ENCODE assay signal across 17 cellular contexts in genomic region chr19:46481187-46481586, GRCh38. TPM values are rescaled to one million over a fixed set of nuclear protein-coding genes. Genes with fewer than 3 reads are reported as not detected.
DNase-seq lines count a peak whose midpoint lies in the region; ATAC-seq and TF ChIP-seq lines count a peak whose summit lies in the region.
"Had no signal": no experiment of that assay in that cellular context is flagged by ENCODE, and none has a peak within 500 bp of the region (broad histone marks: within the 10 kb centered on the region; RNA-seq: fewer than 3 reads in every experiment).

No MANE protein-coding gene starts in this region.

- DNase-seq in NCI-H2171 treated with DMSO at 0.1 percent for 48 hours (lab: John Stamatoyannopoulos, UW) (peak; percentile 45), NCI-H2171 (lab: John Stamatoyannopoulos, UW) (no peak), heart left ventricle (no peak), ovary (peak in 1 of 5 donors; percentile 47), aorta (peak in 1 of 2 donors; percentile 53), ACHN (no peak)
- DNase-seq in activated effector memory CD4-positive, alpha-beta T cell treated with Interleukin-2 at 50 U/mL for 16 hours = no peak
- DNase-seq in activated CD4-positive, alpha-beta T cell treated with anti-CD3 and anti-CD28 coated beads, Interleukin-2, amount 50 U/mL, for 48 hours = no peak
- DNase-seq: activated B cell treated with CpG ODN at 0.5 μM for 24 hours; activated T-cell treated with anti-CD3 and anti-CD28 coated beads, Interleukin-2, amount 50 U/mL, for 4 hours; central memory CD4-positive, alpha-beta T cell; DMS153; glutamatergic neuron; NCI-H446 treated with DMSO at 0.1 percent for 48 hours had no signal

- peaks cover 0 to 6% (median 0%) of the 10 kb centered on the region in 9 donors for H3K27me3 ChIP-seq in heart left ventricle
- no peaks in the 10 kb centered on the region for H3K27me3 ChIP-seq in ovary
- no peaks in the 10 kb centered on the region for H3K27me3 ChIP-seq in aorta (ENCODE audit: control insufficient read depth in 1 of 2, insufficient read depth in 2 of 2, low read length in 1 of 2)

- intact Hi-C loops in heart left ventricle (cut with DNase I) = loop anchor here in 1 of 10 donors (10.0 kb wide), 1 partner anchor 196 kb away; no protein-coding TSS in a partner anchor
- intact Hi-C loops in ovary (cut with DNase I) = loop anchor here in 1 of 4 donors (10.0 kb wide), 1 partner anchor 1756 kb away; no protein-coding TSS in a partner anchor
- intact Hi-C loops in aorta (cut with DNase I) = loop anchor here in 1 of 2 donors (5.0 kb wide), 1 partner anchor 34 kb away; no protein-coding TSS in a partner anchor

- H3K27ac ChIP-seq in heart left ventricle = peak overlapping the region; percentile 16 to 81 (median 62)
- peak overlapping the region; percentile 65 to 79 for H3K27ac ChIP-seq in ovary
- H3K27ac ChIP-seq in aorta (ENCODE audit: low read depth in 1 of 2, low read length in 2 of 2) = peak overlapping the region in 1 of 2 donors; percentile 91

- WGBS in heart left ventricle, 4 donors = 60 to 71% (median 69%) methylated on average over 9 of the region's 9 CpGs
- WGBS in ovary, 3 donors = 10 to 14% (median 10%) methylated on average over 9 of the region's 9 CpGs
- WGBS in aorta, 2 donors = 3 to 6% methylated on average over 9 of the region's 9 CpGs

- TF ChIP-seq POLR2A in heart left ventricle (IDR thresholded peaks at IDR 0.05) (no peak), ovary (IDR thresholded peaks at IDR 0.05) (no peak)

- H3K4me1 ChIP-seq in heart left ventricle = peaks cover 0 to 11% (median 2%) of the 10 kb centered on the region in 12 donors
- no peaks in the 10 kb centered on the region for H3K4me1 ChIP-seq in ovary (ENCODE audit: insufficient read depth)
- no peaks in the 10 kb centered on the region for H3K4me1 ChIP-seq in aorta (ENCODE audit: control insufficient read depth in 1 of 2, insufficient read depth in 2 of 2, low read length in 2 of 2)

- peak in 2 of 4 donors; percentile 49 to 70 for ATAC-seq in heart left ventricle
- peak; percentile 67 for ATAC-seq in aorta (ENCODE audit: low FRiP score)
- ATAC-seq: activated T-cell treated with anti-CD3 and anti-CD28 coated beads, Interleukin-2, amount 50 U/mL, for 4 hours had no signal

- H3K9me3 ChIP-seq in heart left ventricle (no peaks in the 10 kb centered on the region), ovary (no peaks in the 10 kb centered on the region), aorta (ENCODE audit: control insufficient read depth, low read length) (no peaks in the 10 kb centered on the region)

- H3K4me3 ChIP-seq in heart left ventricle (peak overlapping the region in 2 of 12 donors; percentile 10 to 27), ovary (no peak overlapping the region), aorta (ENCODE audit: low read length in 2 of 2) (no peak overlapping the region)
- H3K4me3 ChIP-seq: skin epidermis had no signal

- in situ Hi-C loops in ACHN (cut with HindIII; ENCODE audit: low pct_ligation_motif_present, low pct_unique_long_range_greater_than_20kb, low sequenced_read_pairs) = no loop called here

- TF ChIP-seq EP300 in ovary (IDR thresholded peaks at IDR 0.05) = no peak

- H3K36me3 ChIP-seq in heart left ventricle (no peaks in the 10 kb centered on the region), ovary (no peaks in the 10 kb centered on the region), aorta (ENCODE audit: control insufficient read depth in 1 of 2, insufficient read depth in 2 of 2, low read length in 1 of 2) (no peaks in the 10 kb centered on the region)

- TF ChIP-seq CTCF in heart left ventricle (IDR thresholded peaks at IDR 0.05) = no peak
- TF ChIP-seq CTCF in ovary (IDR thresholded peaks at IDR 0.05) = no peak

RNA-seq across cellular contexts. Expression of gene PNMA8A, which starts 9.8 kb away (rescaled TPM):
- 10 to 100 TPM in 3 of 9 donors, 1 to 10 TPM in 6; 2.1 to 12.1 (median 9.3) TPM for total RNA-seq in heart left ventricle
- polyA plus RNA-seq in heart left ventricle = 1 to 10 TPM; 3.2 to 6.0 TPM
- total RNA-seq in ovary = 10 to 100 TPM in 6 of 7 donors, 1 to 10 TPM in 1; 8.8 to 35.3 (median 32.8) TPM
- polyA plus RNA-seq in ovary = 10 to 100 TPM in 1 of 2 donors, 1 to 10 TPM in 1; 9.9 to 13.2 TPM
- 10 to 100 TPM in 1 of 2 donors, 1 to 10 TPM in 1; 6.8 to 12.4 TPM for total RNA-seq in aorta
- polyA plus RNA-seq in aorta = 1 to 10 TPM; 3.3 to 6.8 TPM
- total RNA-seq: A172, activated B cell treated with CpG ODN at 0.5 μM for 24 hours had no signal

RNA-seq across cellular contexts. Expression of gene PNMA8B, which starts 14.5 kb away (rescaled TPM):
- 1 to 10 TPM in 2 of 9 donors, under 1 TPM in 7; 0.38 to 1.1 (median 0.69) TPM for total RNA-seq in heart left ventricle
- under 1 TPM; 0.27 to 0.69 TPM for polyA plus RNA-seq in heart left ventricle
- total RNA-seq in ovary = 10 to 100 TPM in 1 of 7 donors, 1 to 10 TPM in 6; 2.8 to 10.6 (median 6.2) TPM
- polyA plus RNA-seq in ovary = 1 to 10 TPM in 1 of 2 donors, under 1 TPM in 1; 0.97 to 5.2 TPM
- total RNA-seq in aorta = 1 to 10 TPM; 1.5 to 5.2 TPM
- under 1 TPM; 0.75 to 0.82 TPM for polyA plus RNA-seq in aorta
- total RNA-seq: A172 had no signal

RNA-seq across cellular contexts. Expression of gene PNMA8C, which starts 52.5 kb away (rescaled TPM):
- total RNA-seq in heart left ventricle (under 1 TPM in 7 of 9 donors, not detected in 2; 0.07 to 0.19 (median 0.12) TPM), ovary (under 1 TPM in 6 of 7 donors, not detected in 1; 0.25 to 0.82 (median 0.39) TPM), aorta (1 to 10 TPM; 3.1 to 4.3 TPM)
- polyA plus RNA-seq in heart left ventricle (under 1 TPM in 1 of 2 donors, not detected in 1; 0.08 TPM), ovary (under 1 TPM; 0.15 to 0.32 TPM), aorta (1 to 10 TPM; 1.2 to 1.6 TPM)
- total RNA-seq: A172; activated B cell treated with CpG ODN at 0.5 μM for 24 hours; activated T-cell treated with anti-CD3 and anti-CD28 coated beads, Interleukin-2, amount 50 U/mL, for 4 hours; mesenteric fat pad had no signal
